ENCODE assay signal across 8 cellular contexts in the genomic region with DNA sequence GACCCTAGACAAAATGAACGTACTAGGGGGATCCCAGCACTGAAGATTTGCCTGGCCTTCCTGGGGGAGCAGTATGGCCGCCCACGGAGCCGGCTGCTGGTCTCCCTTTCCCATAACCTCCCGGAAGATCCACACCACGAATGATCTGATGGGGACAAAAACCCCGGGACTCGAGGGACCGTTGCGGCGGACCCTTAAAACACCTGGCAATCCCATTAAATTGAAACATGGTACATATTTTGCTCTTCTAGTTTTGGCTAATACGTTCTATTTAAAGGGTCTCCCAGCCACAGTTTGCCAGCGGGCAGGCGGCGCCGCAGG. TPM values are rescaled to one million over a fixed set of nuclear protein-coding genes. Genes with fewer than 3 reads are reported as not detected.
DNase-seq lines count a peak whose midpoint lies in the region; ATAC-seq and TF ChIP-seq lines count a peak whose summit lies in the region.

No MANE protein-coding gene starts in this region.

- WGBS in stomach, 5 donors = 32 to 40% (median 38%) methylated on average over 14 to 16 of the region's 16 CpGs

- intact Hi-C loops in stomach (cut with DNase I; ENCODE audit: low total_unique reads) = no loop called here

- DNase-seq in HFFc6 = no peak
- peak; percentile 9 for DNase-seq in iPS-NIHi11 (ENCODE audit: low spot score)
- no peak for DNase-seq in stomach
- DNase-seq in NCI-H1048 (lab: John Stamatoyannopoulos, UW) = no peak
- DNase-seq in ACHN = no peak
- DNase-seq in activated gamma-delta T cell (lab: John Stamatoyannopoulos, UW) = no peak

- no peaks in the 10 kb centered on the region for H3K9me3 ChIP-seq in stomach

- peak overlapping the region; percentile 62 for H3K27ac Mint-ChIP-seq in HFFc6
- peak overlapping the region; percentile 79 for H3K27ac Mint-ChIP-seq in activated T-helper 17 cell treated with anti-CD3 and anti-CD28 coated beads, Interleukin-2, amount 50 U/mL, for 72 hours

- peaks cover 32% of the 10 kb centered on the region for H3K4me1 Mint-ChIP-seq in HFFc6 (ENCODE audit: low read depth)
- peaks cover 26% of the 10 kb centered on the region for H3K4me1 Mint-ChIP-seq in activated T-helper 17 cell treated with anti-CD3 and anti-CD28 coated beads, Interleukin-2, amount 50 U/mL, for 72 hours

- H3K36me3 ChIP-seq in stomach = no peaks in the 10 kb centered on the region

- no peaks in the 10 kb centered on the region for H3K27me3 ChIP-seq in stomach

- H3K4me3 Mint-ChIP-seq in HFFc6 = peak overlapping the region; percentile 92
- peak overlapping the region; percentile 87 for H3K4me3 Mint-ChIP-seq in activated T-helper 17 cell treated with anti-CD3 and anti-CD28 coated beads, Interleukin-2, amount 50 U/mL, for 72 hours

- peaks cover 3% of the 10 kb centered on the region for H3K27me3 Mint-ChIP-seq in HFFc6 (ENCODE audit: insufficient read depth)
- H3K27me3 Mint-ChIP-seq in activated T-helper 17 cell treated with anti-CD3 and anti-CD28 coated beads, Interleukin-2, amount 50 U/mL, for 72 hours = no peaks in the 10 kb centered on the region

- H3K4me3 ChIP-seq in stomach = peak overlapping the region; percentile 59 to 89 (median 79)

- no peaks in the 10 kb centered on the region for H3K9me3 Mint-ChIP-seq in HFFc6
- H3K9me3 Mint-ChIP-seq in activated T-helper 17 cell treated with anti-CD3 and anti-CD28 coated beads, Interleukin-2, amount 50 U/mL, for 72 hours = no peaks in the 10 kb centered on the region

- no peak for TF ChIP-seq POLR2A in stomach (IDR thresholded peaks at IDR 0.05)

- TF ChIP-seq EP300 in stomach (IDR thresholded peaks at IDR 0.05) = no peak

- ATAC-seq in activated T-helper 17 cell treated with anti-CD3 and anti-CD28 coated beads, Interleukin-2, amount 50 U/mL, for 72 hours (replicated peaks) = no peak
- no peak for ATAC-seq in GM21717 (IDR thresholded peaks at IDR 0.05; ENCODE audit: unreplicated experiment)

- TF ChIP-seq CTCF in HFFc6 (IDR thresholded peaks at IDR 0.05) = no peak
- no peak for TF ChIP-seq CTCF in stomach (IDR thresholded peaks at IDR 0.05)

- peak overlapping the region; percentile 73 to 93 (median 91) for H3K27ac ChIP-seq in stomach

- in situ Hi-C loops in ACHN (cut with HindIII; ENCODE audit: low pct_ligation_motif_present, low pct_unique_long_range_greater_than_20kb, low sequenced_read_pairs) = no loop called here

- peaks cover 6 to 18% (median 12%) of the 10 kb centered on the region in 4 donors for H3K4me1 ChIP-seq in stomach

- H3K36me3 Mint-ChIP-seq in HFFc6 (ENCODE audit: low read depth) = peaks cover 8% of the 10 kb centered on the region
- no peaks in the 10 kb centered on the region for H3K36me3 Mint-ChIP-seq in activated T-helper 17 cell treated with anti-CD3 and anti-CD28 coated beads, Interleukin-2, amount 50 U/mL, for 72 hours (ENCODE audit: low read depth)

RNA-seq across cellular contexts. Expression of a gene that starts 45.2 kb away (rescaled TPM):
- 10 to 100 TPM; 31.7 to 44.1 (median 41.5) TPM for total RNA-seq in HFFc6 (2021; fragmentation: NEBNext Ultra II Directional; extraction: Animal tissue kit (Norgen Biotek cat#: 25700))
- 10 to 100 TPM; 33.9 to 43.0 TPM for total RNA-seq in activated T-helper 17 cell treated with anti-CD3 and anti-CD28 coated beads, Interleukin-2, amount 50 U/mL, for 72 hours
- total RNA-seq in stomach = 10 to 100 TPM; 15.4 to 54.9 (median 30.8) TPM
- 10 to 100 TPM; 29.6 to 48.1 (median 30.9) TPM for polyA plus RNA-seq in stomach

RNA-seq across cellular contexts. Expression of a gene that starts 51.2 kb away (rescaled TPM):
- total RNA-seq in HFFc6 (2021; fragmentation: NEBNext Ultra II Directional; extraction: Animal tissue kit (Norgen Biotek cat#: 25700)) = 100 to 1,000 TPM in 3 of 6 experiments, 10 to 100 TPM in 3; 86.5 to 104 (median 97.4) TPM
- 10 to 100 TPM; 47.7 to 73.8 TPM for total RNA-seq in activated T-helper 17 cell treated with anti-CD3 and anti-CD28 coated beads, Interleukin-2, amount 50 U/mL, for 72 hours
- total RNA-seq in stomach = 100 to 1,000 TPM in 2 of 5 donors, 10 to 100 TPM in 3; 30.3 to 414 (median 74.9) TPM
- 10 to 100 TPM; 18.4 to 22.7 (median 20.5) TPM for polyA plus RNA-seq in stomach
